19 cellular contexts compared by ENCODE assay signal in the genomic region with DNA sequence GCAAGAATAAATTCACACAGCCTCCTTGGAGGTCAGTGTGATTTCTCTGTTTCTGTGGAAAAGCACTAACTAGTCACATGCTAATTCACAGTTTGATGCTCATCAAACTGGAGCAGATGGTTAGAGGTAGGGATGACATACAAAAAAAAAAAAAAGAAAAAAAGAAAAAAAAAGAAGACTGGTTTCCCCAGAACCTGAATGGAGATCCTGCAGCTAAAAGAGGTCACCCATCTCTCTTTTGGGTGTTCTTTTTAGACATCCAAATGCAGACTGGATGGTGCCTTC.
"Had no signal": no experiment of that assay in that cellular context is flagged by ENCODE, and none has a peak within 500 bp of the region (broad histone marks: within the 10 kb centered on the region; RNA-seq: fewer than 3 reads in every experiment).

No MANE protein-coding gene starts in this region.

- H3K9me3 ChIP-seq: lower lobe of right lung, ovary, sigmoid colon, stomach, thoracic aorta had no signal

- H3K9me3 Mint-ChIP-seq: WTC11 had no signal

- H3K4me3 ChIP-seq: lower lobe of right lung, ovary, sigmoid colon, stomach, thoracic aorta had no signal

- H3K36me3 Mint-ChIP-seq: WTC11 had no signal

- H3K27me3 ChIP-seq: ovary, sigmoid colon, stomach had no signal

- H3K4me3 Mint-ChIP-seq: activated CD8-positive, alpha-beta T cell treated with anti-CD3 and anti-CD28 coated beads, Interleukin-2, amount 10 ng/mL, durations not matched to agents 7 days and 5 days; WTC11 had no signal

- H3K36me3 ChIP-seq: lower lobe of right lung, ovary, sigmoid colon, stomach, thoracic aorta had no signal

- ATAC-seq: activated CD8-positive, alpha-beta T cell treated with anti-CD3 and anti-CD28 coated beads, Interleukin-2, amount 10 ng/mL, durations not matched to agents 7 days and 5 days; activated naive CD4-positive, alpha-beta T cell treated with anti-CD3 and anti-CD28 coated beads, Interleukin-2, amount 50 U/mL, for 72 hours; left colon; lower lobe of right lung had no signal

- H3K27ac Mint-ChIP-seq: activated CD8-positive, alpha-beta T cell treated with anti-CD3 and anti-CD28 coated beads, Interleukin-2, amount 10 ng/mL, durations not matched to agents 7 days and 5 days; activated naive CD4-positive, alpha-beta T cell treated with anti-CD3 and anti-CD28 coated beads, Interleukin-2, amount 50 U/mL, for 72 hours; WTC11 had no signal

- FAIRE-seq: frontal cortex, urothelium cell line had no signal

- H3K27ac ChIP-seq: lower lobe of right lung, sigmoid colon, stomach, thoracic aorta had no signal

- DNase-seq: activated CD4-positive, alpha-beta T cell treated with anti-CD3 and anti-CD28 coated beads for 4 hours; activated CD8-positive, alpha-beta memory T cell treated with anti-CD3 and anti-CD28 coated beads, Interleukin-2, amount 50 U/mL, for 4 hours; activated CD8-positive, alpha-beta T cell treated with anti-CD3 and anti-CD28 coated beads, Interleukin-2, amount 10 ng/mL, durations not matched to agents 7 days and 5 days; activated gamma-delta T cell; activated T-cell treated with anti-CD3 and anti-CD28 coated beads, Interleukin-2, amount 50 U/mL, for 48 hours; effector CD8-positive, alpha-beta T cell; head of caudate nucleus; left colon; lower lobe of right lung; ovary; sigmoid colon; stimulated activated CD4-positive, alpha-beta T cell treated with anti-CD3 and anti-CD28 coated beads, Interleukin-1b, Interleukin-23, amount 100 ng/mL, for 48 hours; stomach; T-helper 2 cell had no signal
